Comparison of ENCODE assay signal across 20 cellular contexts in the genomic region with DNA sequence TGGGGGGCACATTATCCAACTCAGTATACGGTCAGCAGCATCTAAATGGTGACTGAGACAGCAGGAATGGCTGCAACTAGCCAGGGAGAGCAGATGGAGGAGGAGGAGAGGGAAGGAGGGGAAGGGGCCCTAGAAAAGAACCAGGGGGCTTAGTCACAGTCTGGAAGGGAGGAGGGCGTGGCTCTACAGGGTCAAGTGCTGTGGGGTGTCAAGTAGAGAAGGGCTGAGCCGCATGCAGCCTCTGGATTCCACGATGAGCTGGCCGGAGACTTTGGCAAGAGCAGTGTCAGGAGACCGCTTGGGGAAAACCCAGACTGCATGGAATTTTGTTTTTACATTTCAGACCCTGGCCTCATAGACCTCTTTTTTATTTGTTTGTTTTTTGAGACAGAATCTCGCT. TPM values are rescaled to one million over a fixed set of nuclear protein-coding genes. Genes with fewer than 3 reads are reported as not detected.
DNase-seq lines count a peak whose midpoint lies in the region; ATAC-seq, FAIRE-seq and TF ChIP-seq lines count a peak whose summit lies in the region.
"Had no signal": no experiment of that assay in that cellular context is flagged by ENCODE, and none has a peak within 500 bp of the region (broad histone marks: within the 10 kb centered on the region; RNA-seq: fewer than 3 reads in every experiment).

No MANE protein-coding gene starts in this region.

- no peak overlapping the region for H3K4me3 ChIP-seq in AG04449 (ENCODE audit: low read depth, low read length)
- H3K4me3 ChIP-seq in K562, result no peak overlapping the region
- no peak overlapping the region for H3K4me3 ChIP-seq in left lung
- no peak overlapping the region for H3K4me3 ChIP-seq in adrenal gland
- H3K4me3 ChIP-seq: BLaER1, pancreas, upper lobe of left lung had no signal

- no peaks in the 10 kb centered on the region for H4K20me1 ChIP-seq in K562 (replicated peaks; ENCODE audit: control insufficient read depth, insufficient read depth, low read length)
- H4K20me1 ChIP-seq: BLaER1 had no signal

- H3K79me2 ChIP-seq in K562 (ENCODE audit: control insufficient read depth, insufficient read depth, low read length), result no peaks in the 10 kb centered on the region

- BruUV-seq in K562 (replicated peaks; lab: Mats Ljungman, UMichigan), result no TSS peak

- in situ Hi-C loops in K562 (cut with MboI), result no loop called here

- peaks cover 4 to 13% of the 10 kb centered on the region in 2 experiments; a peak in 3 of 5 replicates for H3K4me1 ChIP-seq in K562 (replicated peaks in 1 of 2; ENCODE audit: control insufficient read depth in 2 of 2, insufficient read depth in 2 of 2, low read length in 2 of 2)
- H3K4me1 ChIP-seq in left lung, result no peaks in the 10 kb centered on the region
- H3K4me1 ChIP-seq in adrenal gland (replicated peaks in 1 of 2), result peaks cover 0 to 8% of the 10 kb centered on the region in 2 donors
- H3K4me1 ChIP-seq: BLaER1, pancreas, upper lobe of left lung had no signal

- no peak overlapping the region for H2AFZ ChIP-seq in K562 (ENCODE audit: low read depth, low read length)

- H3K27me3 ChIP-seq in K562 (ENCODE audit: control insufficient read depth in 2 of 2, insufficient read depth in 2 of 2, low read length in 2 of 2) (peaks cover 24 to 60% of the 10 kb centered on the region in 2 experiments), left lung (peaks cover 0 to 10% of the 10 kb centered on the region in 2 donors), adrenal gland (no peaks in the 10 kb centered on the region)
- H3K27me3 ChIP-seq: BLaER1, pancreas, upper lobe of left lung had no signal

- no peaks in the 10 kb centered on the region for H3K9me3 ChIP-seq in K562 (replicated peaks; ENCODE audit: control insufficient read depth, insufficient read depth, low read depth, low read length)
- H3K9me3 ChIP-seq in left lung, result no peaks in the 10 kb centered on the region
- no peaks in the 10 kb centered on the region for H3K9me3 ChIP-seq in adrenal gland (replicated peaks in 1 of 3)
- H3K9me3 ChIP-seq: BLaER1, pancreas, upper lobe of left lung had no signal

- FAIRE-seq in K562 (lab: Jason Lieb, UNC), result no peak
- FAIRE-seq: bronchial epithelial cell, H1, pancreas had no signal

- WGBS in K562 (ENCODE audit: insufficient coverage, low coverage, missing lambda C conversion rate), result 14% methylated on average over 7 of the region's 7 CpGs
- WGBS in adrenal gland, 4 donors, result 62 to 83% (median 77%) methylated on average over 7 of the region's 7 CpGs

- TF ChIP-seq RAD21 in K562 (CRISPR knock-in tag; conservative IDR thresholded peaks at IDR 0.05 in 1 of 2, IDR thresholded peaks at IDR 0.05 in 1 of 2), result no peak

- POLR2A ChIA-PET in AG04449 (lab: Yijun Ruan, JAX) (no interaction called here), K562 (lab: Yijun Ruan, JAX) (interaction anchor here (0.6 to 1.1 kb wide), 2 partner anchors 9 to 150 kb away, joined by 3 read pairs; no protein-coding TSS in a partner anchor)

- H3K9me1 ChIP-seq in K562 (ENCODE audit: control insufficient read depth, insufficient read depth, low read length), result no peaks in the 10 kb centered on the region

- DNase-seq in AG04449 (ENCODE audit: low read depth, low spot score) (peak; percentile 60), HK-2 (ENCODE audit: unreplicated experiment) (peak; percentile 72), K562 (ENCODE audit: extremely low read depth in 1 of 4, low spot score in 3 of 4) (no peak), left lung (peak in 1 of 2 donors; percentile 42), SIG-M5 treated with dmso at 0.1 percent for 504 hours (lab: John Stamatoyannopoulos, UW; ENCODE audit: unreplicated experiment) (no peak), adrenal gland (no peak), SHP77 (lab: John Stamatoyannopoulos, UW) (no peak)
- DNase-seq: activated CD4-positive, alpha-beta memory T cell treated with anti-CD3 and anti-CD28 coated beads, Interleukin-2, amount 10 ng/mL, durations not matched to agents 7 days and 5 days; activated effector memory CD4-positive, alpha-beta T cell treated with anti-CD3 and anti-CD28 coated beads, Interleukin-2, amount 50 U/mL, for 16 hours; DND-41; mesendoderm; NCI-H1048; NCI-H446 treated with DMSO at 0.1 percent for 48 hours; T-helper 9 cell; upper lobe of left lung had no signal

- CTCF ChIA-PET in AG04449 (lab: Yijun Ruan, JAX), result no interaction called here
- CTCF ChIA-PET in K562 (lab: Yijun Ruan, JAX; ENCODE audit: low intra/inter-chr PET ratio), result no interaction called here

- TF ChIP-seq CTCF in AG04449 (IDR thresholded peaks at IDR 0.05; ENCODE audit: insufficient read depth, low read length, missing control alignments) (no peak), K562 (IDR thresholded peaks at IDR 0.05 in 2 of 3, conservative IDR thresholded peaks at IDR 0.05 in 1 of 3; ENCODE audit: insufficient read depth in 2 of 3, low read depth in 1 of 3, low read length in 3 of 3) (no peak), left lung (IDR thresholded peaks at IDR 0.05) (no peak), adrenal gland (IDR thresholded peaks at IDR 0.05) (no peak)

- ATAC-seq in K562, result no peak
- ATAC-seq in left lung, result peak; percentile 65
- no peak for ATAC-seq in HG02870 (IDR thresholded peaks at IDR 0.05; ENCODE audit: unreplicated experiment)

- no peak overlapping the region; a peak in 1 of 4 replicates for H3K9ac ChIP-seq in K562 (ENCODE audit: insufficient read depth in 1 of 2, low read depth in 2 of 2, low read length in 2 of 2)
- H3K9ac ChIP-seq: BLaER1 had no signal

- no peak overlapping the region for H3K4me2 ChIP-seq in K562 (ENCODE audit: insufficient read depth, low read length)
- H3K4me2 ChIP-seq: BLaER1 had no signal

- TF ChIP-seq POLR2A in K562 (conservative IDR thresholded peaks at IDR 0.05) (no peak), adrenal gland (IDR thresholded peaks at IDR 0.05) (no peak)

- no peak overlapping the region for H3K27ac ChIP-seq in K562 (ENCODE audit: extremely low read depth, low read depth, low read length)
- no peak overlapping the region for H3K27ac ChIP-seq in left lung
- H3K27ac ChIP-seq in adrenal gland, result no peak overlapping the region
- H3K27ac ChIP-seq: BLaER1, pancreas, upper lobe of left lung had no signal

- H3K36me3 ChIP-seq in K562 (ENCODE audit: control insufficient read depth, insufficient read depth, low read length), result no peaks in the 10 kb centered on the region
- no peaks in the 10 kb centered on the region for H3K36me3 ChIP-seq in left lung
- no peaks in the 10 kb centered on the region for H3K36me3 ChIP-seq in adrenal gland (replicated peaks in 1 of 2)
- H3K36me3 ChIP-seq: BLaER1, pancreas, upper lobe of left lung had no signal

- intact Hi-C loops in K562 (cut with micrococcal nuclease) (no loop called here), left lung (cut with DNase I) (no loop called here), adrenal gland (cut with DNase I) (no loop called here)

- TF ChIP-seq EP300 in K562 (IDR thresholded peaks at IDR 0.05; ENCODE audit: low read length), result no peak

RNA-seq across cellular contexts. Expression of a gene that starts 25.8 kb away (rescaled TPM):
- total RNA-seq in K562 (2011; cell fraction: chromatin; rRNA removed; ENCODE audit: low replicate concordance), result 221 and 294 TPM in 2 replicates
- total RNA-seq in K562 (2011; cell fraction: nucleolus; rRNA removed), result 104 and 111 TPM in 2 replicates
- 162 and 166 TPM in 2 replicates for total RNA-seq in K562 (2011; cell fraction: nucleoplasm; rRNA removed)
- total RNA-seq in K562 (2014; rRNA removed) (24.9 and 26.0 TPM in 2 replicates), K562 (2014; rRNA removed; fragmentation: Illumina TruSeq; extraction: Trizol) (28.5 and 31.6 TPM in 2 replicates), K562 (2015; rRNA removed; fragmentation: Illumina TruSeq; extraction: Trizol) (28.9 and 30.3 TPM in 2 replicates), K562 (2021) (33.1 and 38.4 TPM in 2 replicates), left lung (10 to 100 TPM; 52.8 to 66.0 TPM), adrenal gland (10 to 100 TPM; 25.8 to 58.6 (median 41.6) TPM)
- polyA plus RNA-seq in K562 (2011; rRNA removed) (41.5 and 48.0 TPM in 2 replicates), K562 (2014; fragmentation: Illumina TruSeq; extraction: Trizol) (36.2 and 39.5 TPM in 2 replicates), K562 (2014; fragmentation: Nextera tagmentation; extraction: Ambion mirVana) (10 to 100 TPM in 1 of 2 experiments, 1 to 10 TPM in 1; 9.9 to 13.3 TPM), K562 (2014; rRNA removed) (27.4 and 31.0 TPM in 2 replicates), adrenal gland (10 to 100 TPM; 28.9 to 33.1 (median 32.9) TPM)
- polyA plus RNA-seq in K562 (2011; cell fraction: cytosol; rRNA removed), result 42.0 and 45.8 TPM in 2 replicates
- polyA plus RNA-seq in K562 (2011; cell fraction: nucleus; rRNA removed), result 107 and 119 TPM in 2 replicates
- 26.5 and 28.1 TPM in 2 replicates for polyA plus RNA-seq in K562 (2012)
- 76.5 and 78.4 TPM in 2 replicates for polyA minus RNA-seq in K562 (2011; rRNA and poly(A)+ RNA removed)
- 27.9 and 43.6 TPM in 2 replicates for polyA minus RNA-seq in K562 (2011; cell fraction: cytosol; rRNA and poly(A)+ RNA removed)
- polyA minus RNA-seq in K562 (2011; cell fraction: nucleus; rRNA and poly(A)+ RNA removed), result 46.0 and 70.8 TPM in 2 replicates

RNA-seq across cellular contexts. Expression of a gene that starts 41.6 kb away (rescaled TPM):
- total RNA-seq in K562 (2011; cell fraction: chromatin; rRNA removed; ENCODE audit: low replicate concordance), result 9.8 and 23.6 TPM in 2 replicates
- total RNA-seq in K562 (2011; cell fraction: nucleolus; rRNA removed), result 23.6 and 28.0 TPM in 2 replicates
- 17.0 and 17.6 TPM in 2 replicates for total RNA-seq in K562 (2011; cell fraction: nucleoplasm; rRNA removed)
- total RNA-seq in K562 (2014; rRNA removed) (20.1 and 20.4 TPM in 2 replicates), K562 (2014; rRNA removed; fragmentation: Illumina TruSeq; extraction: Trizol) (15.5 and 17.2 TPM in 2 replicates), K562 (2015; rRNA removed; fragmentation: Illumina TruSeq; extraction: Trizol) (18.4 and 20.9 TPM in 2 replicates), K562 (2021) (24.1 and 26.2 TPM in 2 replicates), left lung (10 to 100 TPM; 27.4 to 28.4 TPM), adrenal gland (10 to 100 TPM; 15.7 to 37.9 (median 26.2) TPM)
- polyA plus RNA-seq in K562 (2011; rRNA removed) (23.6 and 26.9 TPM in 2 replicates), K562 (2014; fragmentation: Illumina TruSeq; extraction: Trizol) (17.2 and 17.7 TPM in 2 replicates), K562 (2014; fragmentation: Nextera tagmentation; extraction: Ambion mirVana) (under 1 TPM; 0.29 to 0.30 TPM), K562 (2014; rRNA removed) (26.7 and 28.7 TPM in 2 replicates), adrenal gland (10 to 100 TPM in 1 of 3 donors, 1 to 10 TPM in 2; 8.9 to 34.0 (median 9.2) TPM)
- 24.3 and 37.3 TPM in 2 replicates for polyA plus RNA-seq in K562 (2011; cell fraction: cytosol; rRNA removed)
- 11.2 and 14.3 TPM in 2 replicates for polyA plus RNA-seq in K562 (2011; cell fraction: nucleus; rRNA removed)
- polyA plus RNA-seq in K562 (2012), result 20.7 and 23.8 TPM in 2 replicates
- 17.5 and 22.8 TPM in 2 replicates for polyA minus RNA-seq in K562 (2011; rRNA and poly(A)+ RNA removed)
- 13.8 and 19.3 TPM in 2 replicates for polyA minus RNA-seq in K562 (2011; cell fraction: cytosol; rRNA and poly(A)+ RNA removed)
- polyA minus RNA-seq in K562 (2011; cell fraction: nucleus; rRNA and poly(A)+ RNA removed), result 17.8 and 23.5 TPM in 2 replicates

Comparison
In these comparisons a context has a peak if more than half of its experiments do, and no peak if none do; other contexts are left out.
1. DNase-seq: peak in AG04449 (single experiment) and HK-2 (single experiment); none in K562 (0 of 4), SIG-M5 treated with dmso at 0.1 percent for 504 hours (single experiment), adrenal gland (0 of 7) and SHP77 (0 of 2).